ENCODE assay signal across 40 cellular contexts in genomic region chr1:203901581-203901980, GRCh38.
"Had no signal": no experiment of that assay in that cellular context is flagged by ENCODE, and none has a peak within 500 bp of the region (broad histone marks: within the 10 kb centered on the region; RNA-seq: fewer than 3 reads in every experiment).

No MANE protein-coding gene starts in this region.

- DNase-seq: activated CD4-positive, alpha-beta memory T cell treated with anti-CD3 and anti-CD28 coated beads for 36 hours; activated CD4-positive, alpha-beta T cell treated with anti-CD3 and anti-CD28 coated beads for 1 hour; activated CD4-positive, alpha-beta T cell treated with anti-CD3 and anti-CD28 coated beads for 36 hours; activated CD4-positive, alpha-beta T cell treated with anti-CD3 and anti-CD28 coated beads for 48 hours; activated CD4-positive, alpha-beta T cell treated with anti-CD3 and anti-CD28 coated beads, Interleukin-2, amount 50 U/mL, for 1 hour; activated CD4-positive, alpha-beta T cell treated with anti-CD3 and anti-CD28 coated beads, Interleukin-2, amount 50 U/mL, for 4 hours; activated CD4-positive, CD25-positive, alpha-beta regulatory T cell; activated CD8-positive, alpha-beta memory T cell treated with anti-CD3 and anti-CD28 coated beads, Interleukin-2, amount 50 U/mL, for 4 hours; activated CD8-positive, alpha-beta T cell treated with anti-CD3 and anti-CD28 coated beads for 36 hours; activated effector memory CD4-positive, alpha-beta T cell treated with anti-CD3 and anti-CD28 coated beads, Interleukin-2, amount 50 U/mL, for 16 hours; activated gamma-delta T cell treated with Interleukin-2 at 50 U/mL for 16 hours; activated naive CD4-positive, alpha-beta T cell; activated naive CD4-positive, alpha-beta T cell treated with anti-CD3 and anti-CD28 coated beads for 36 hours; activated naive CD8-positive, alpha-beta T cell treated with anti-CD3 and anti-CD28 coated beads, Interleukin-2, amount 10 ng/mL, durations not matched to agents 7 days and 5 days; activated naive CD8-positive, alpha-beta T cell treated with anti-CD3 and anti-CD28 coated beads, Interleukin-2, amount 50 U/mL, for 24 hours; activated T-cell treated with anti-CD3 and anti-CD28 coated beads for 4 hours; activated T-cell treated with anti-CD3 and anti-CD28 coated beads, Interleukin-2, amount 50 U/mL, for 1 hour; activated T-cell treated with anti-CD3 and anti-CD28 coated beads, Interleukin-2, amount 50 U/mL, for 4 hours; activated T-cell treated with anti-CD3 and anti-CD28 coated beads, Interleukin-2, amount 50 U/mL, for 72 hours; amygdala; anterior cingulate cortex; cerebellar nuclear complex; T-helper 1 cell; T-helper 2 cell; T-helper 9 cell; WERI-Rb-1 had no signal

- H3K27ac Mint-ChIP-seq: activated CD4-positive, alpha-beta memory T cell treated with anti-CD3 and anti-CD28 coated beads for 36 hours; activated CD4-positive, alpha-beta T cell treated with anti-CD3 and anti-CD28 coated beads for 36 hours; activated CD8-positive, alpha-beta T cell treated with anti-CD3 and anti-CD28 coated beads for 36 hours; activated naive CD4-positive, alpha-beta T cell treated with anti-CD3 and anti-CD28 coated beads for 36 hours; activated naive CD4-positive, alpha-beta T cell treated with anti-CD3 and anti-CD28 coated beads, Interleukin-2, amount 50 U/mL, for 24 hours; activated naive CD8-positive, alpha-beta T cell; activated naive CD8-positive, alpha-beta T cell treated with anti-CD3 and anti-CD28 coated beads, Interleukin-2, amount 10 ng/mL, durations not matched to agents 7 days and 5 days; activated naive CD8-positive, alpha-beta T cell treated with anti-CD3 and anti-CD28 coated beads, Interleukin-2, amount 50 U/mL, for 24 hours; activated T-cell treated with anti-CD3 and anti-CD28 coated beads, Interleukin-2, amount 50 U/mL, for 72 hours; activated T-helper 1 cell treated with anti-CD3 and anti-CD28 coated beads, Interleukin-12 subunit alpha, Interleukin-12 subunit beta, Interleukin-2, Interleukin-4 antibody, amounts not matched to agents 30 ng/mL and 10 ng/mL and 1 ng/mL, durations not matched to agents 14 hours and 24 hours and 36 hours; activated T-helper 17 cell treated with anti-CD3 and anti-CD28 coated beads, Interleukin-2, amount 50 U/mL, for 72 hours; brain; T-helper 1 cell treated with Interleukin-12 subunit alpha and Interleukin-12 subunit beta and Interleukin-4 antibody, amounts not matched to agents 30 μg/mL and 1 μg/mL, for 36 hours; T-helper 2 cell treated with Interferon-gamma antibody and Interleukin-4, amounts not matched to agents 5 μg/mL and 100 μg/mL, for 36 hours; WTC11 had no signal

- H3K27ac ChIP-seq: ascending aorta, cardiac muscle cell, WERI-Rb-1 had no signal

- FAIRE-seq: bronchial epithelial cell, TTC549 had no signal

- H3K9me3 Mint-ChIP-seq: activated CD4-positive, alpha-beta memory T cell treated with anti-CD3 and anti-CD28 coated beads for 36 hours; activated CD8-positive, alpha-beta T cell treated with anti-CD3 and anti-CD28 coated beads for 36 hours; activated naive CD4-positive, alpha-beta T cell treated with anti-CD3 and anti-CD28 coated beads for 36 hours; activated naive CD4-positive, alpha-beta T cell treated with anti-CD3 and anti-CD28 coated beads, Interleukin-2, amount 50 U/mL, for 24 hours; activated naive CD8-positive, alpha-beta T cell treated with anti-CD3 and anti-CD28 coated beads, Interleukin-2, amount 10 ng/mL, durations not matched to agents 7 days and 5 days; activated naive CD8-positive, alpha-beta T cell treated with anti-CD3 and anti-CD28 coated beads, Interleukin-2, amount 50 U/mL, for 24 hours; activated T-cell treated with anti-CD3 and anti-CD28 coated beads, Interleukin-2, amount 50 U/mL, for 4 hours; activated T-cell treated with anti-CD3 and anti-CD28 coated beads, Interleukin-2, amount 50 U/mL, for 72 hours; activated T-helper 1 cell treated with anti-CD3 and anti-CD28 coated beads, Interleukin-12 subunit alpha, Interleukin-12 subunit beta, Interleukin-2, Interleukin-4 antibody, amounts not matched to agents 30 ng/mL and 10 ng/mL and 1 ng/mL, durations not matched to agents 14 hours and 24 hours and 36 hours; activated T-helper 17 cell treated with anti-CD3 and anti-CD28 coated beads, Interleukin-2, amount 50 U/mL, for 72 hours; central memory CD8-positive, alpha-beta T cell; T-helper 1 cell treated with Interleukin-12 subunit alpha and Interleukin-12 subunit beta and Interleukin-4 antibody, amounts not matched to agents 30 μg/mL and 1 μg/mL, for 36 hours; T-helper 2 cell treated with Interferon-gamma antibody and Interleukin-4, amounts not matched to agents 5 μg/mL and 100 μg/mL, for 36 hours had no signal

- H3K4me1 ChIP-seq: ascending aorta had no signal

- ATAC-seq: activated CD4-positive, alpha-beta T cell treated with anti-CD3 and anti-CD28 coated beads for 36 hours; activated CD4-positive, CD25-positive, alpha-beta regulatory T cell treated with anti-CD3 and anti-CD28 coated beads, Interleukin-2, amount 50 U/mL, for 24 hours; activated CD8-positive, alpha-beta T cell treated with anti-CD3 and anti-CD28 coated beads for 36 hours; activated naive CD8-positive, alpha-beta T cell treated with anti-CD3 and anti-CD28 coated beads, Interleukin-2, amount 50 U/mL, for 24 hours; activated T-cell treated with anti-CD3 and anti-CD28 coated beads, Interleukin-2, amount 50 U/mL, for 4 hours; activated T-cell treated with anti-CD3 and anti-CD28 coated beads, Interleukin-2, amount 50 U/mL, for 72 hours; activated T-helper 17 cell treated with anti-CD3 and anti-CD28 coated beads, Interleukin-2, amount 50 U/mL, for 72 hours; WTC11 had no signal

- H3K36me3 Mint-ChIP-seq: activated CD4-positive, alpha-beta memory T cell treated with anti-CD3 and anti-CD28 coated beads for 36 hours; activated naive CD4-positive, alpha-beta T cell treated with anti-CD3 and anti-CD28 coated beads, Interleukin-2, amount 50 U/mL, for 24 hours; activated naive CD8-positive, alpha-beta T cell; activated naive CD8-positive, alpha-beta T cell treated with anti-CD3 and anti-CD28 coated beads, Interleukin-2, amount 10 ng/mL, durations not matched to agents 7 days and 5 days; brain had no signal

- H3K9me3 ChIP-seq: ascending aorta had no signal

- H3K4me3 ChIP-seq: ascending aorta, cardiac muscle cell had no signal

- H3K4me3 Mint-ChIP-seq: activated CD4-positive, alpha-beta memory T cell treated with anti-CD3 and anti-CD28 coated beads for 36 hours; activated CD4-positive, alpha-beta T cell treated with anti-CD3 and anti-CD28 coated beads for 36 hours; activated CD8-positive, alpha-beta T cell treated with anti-CD3 and anti-CD28 coated beads for 36 hours; activated naive CD4-positive, alpha-beta T cell treated with anti-CD3 and anti-CD28 coated beads for 36 hours; activated naive CD4-positive, alpha-beta T cell treated with anti-CD3 and anti-CD28 coated beads, Interleukin-2, amount 50 U/mL, for 24 hours; activated naive CD8-positive, alpha-beta T cell; activated naive CD8-positive, alpha-beta T cell treated with anti-CD3 and anti-CD28 coated beads, Interleukin-2, amount 10 ng/mL, durations not matched to agents 7 days and 5 days; activated naive CD8-positive, alpha-beta T cell treated with anti-CD3 and anti-CD28 coated beads, Interleukin-2, amount 50 U/mL, for 24 hours; activated T-cell treated with anti-CD3 and anti-CD28 coated beads, Interleukin-2, amount 50 U/mL, for 4 hours; activated T-cell treated with anti-CD3 and anti-CD28 coated beads, Interleukin-2, amount 50 U/mL, for 72 hours; activated T-helper 1 cell treated with anti-CD3 and anti-CD28 coated beads, Interleukin-12 subunit alpha, Interleukin-12 subunit beta, Interleukin-2, Interleukin-4 antibody, amounts not matched to agents 30 ng/mL and 10 ng/mL and 1 ng/mL, durations not matched to agents 14 hours and 24 hours and 36 hours; activated T-helper 17 cell treated with anti-CD3 and anti-CD28 coated beads, Interleukin-2, amount 50 U/mL, for 72 hours; brain; central memory CD8-positive, alpha-beta T cell; T-helper 1 cell treated with Interleukin-12 subunit alpha and Interleukin-12 subunit beta and Interleukin-4 antibody, amounts not matched to agents 30 μg/mL and 1 μg/mL, for 36 hours; T-helper 2 cell treated with Interferon-gamma antibody and Interleukin-4, amounts not matched to agents 5 μg/mL and 100 μg/mL, for 36 hours; WTC11 had no signal

- H3K36me3 ChIP-seq: ascending aorta, cardiac muscle cell, WERI-Rb-1 had no signal

- H3K4me1 Mint-ChIP-seq: activated CD4-positive, alpha-beta T cell treated with anti-CD3 and anti-CD28 coated beads for 36 hours; activated naive CD4-positive, alpha-beta T cell treated with anti-CD3 and anti-CD28 coated beads, Interleukin-2, amount 50 U/mL, for 24 hours; activated naive CD8-positive, alpha-beta T cell treated with anti-CD3 and anti-CD28 coated beads, Interleukin-2, amount 10 ng/mL, durations not matched to agents 7 days and 5 days; activated naive CD8-positive, alpha-beta T cell treated with anti-CD3 and anti-CD28 coated beads, Interleukin-2, amount 50 U/mL, for 24 hours; activated T-helper 17 cell treated with anti-CD3 and anti-CD28 coated beads, Interleukin-2, amount 50 U/mL, for 72 hours; brain; central memory CD8-positive, alpha-beta T cell; WTC11 had no signal

- H3K27me3 Mint-ChIP-seq: activated CD4-positive, alpha-beta memory T cell treated with anti-CD3 and anti-CD28 coated beads for 36 hours; activated CD8-positive, alpha-beta T cell treated with anti-CD3 and anti-CD28 coated beads for 36 hours; activated naive CD8-positive, alpha-beta T cell; activated naive CD8-positive, alpha-beta T cell treated with anti-CD3 and anti-CD28 coated beads, Interleukin-2, amount 50 U/mL, for 24 hours; activated T-helper 17 cell treated with anti-CD3 and anti-CD28 coated beads, Interleukin-2, amount 50 U/mL, for 72 hours had no signal

- H3K27me3 ChIP-seq: ascending aorta, cardiac muscle cell had no signal
